19 cellular contexts compared by ENCODE assay signal in genomic region chr1:51788938-51789337, GRCh38.
"Had no signal": no experiment of that assay in that cellular context is flagged by ENCODE, and none has a peak within 500 bp of the region (broad histone marks: within the 10 kb centered on the region; RNA-seq: fewer than 3 reads in every experiment).

No MANE protein-coding gene starts in this region.

- H3K4me1 Mint-ChIP-seq: activated B cell treated with CpG ODN at 0.5 μM for 24 hours had no signal

- H3K9me3 ChIP-seq: breast epithelium, esophagus muscularis mucosa, heart right ventricle, lower lobe of right lung, spleen, tibial artery had no signal

- H3K27ac ChIP-seq: breast epithelium, esophagus muscularis mucosa, lower lobe of right lung, spleen, tibial artery had no signal

- H3K9me3 Mint-ChIP-seq: activated B cell treated with CpG ODN at 0.5 μM for 24 hours; activated CD4-positive, alpha-beta memory T cell treated with anti-CD3 and anti-CD28 coated beads, Interleukin-2, amount 10 ng/mL, durations not matched to agents 7 days and 5 days; nephron progenitor cell; T-cell had no signal

- H3K27ac Mint-ChIP-seq: activated B cell treated with CpG ODN at 0.5 μM for 24 hours; activated CD4-positive, alpha-beta memory T cell treated with anti-CD3 and anti-CD28 coated beads, Interleukin-2, amount 10 ng/mL, durations not matched to agents 7 days and 5 days; nephron progenitor cell had no signal

- H3K4me3 ChIP-seq: breast epithelium, esophagus muscularis mucosa, heart right ventricle, lower lobe of right lung, spleen, tibial artery had no signal

- ATAC-seq: heart right ventricle, left cardiac atrium, lower lobe of right lung, SK-N-SH treated with all-trans-retinoic acid at 6 μM for 48 hours, T-cell had no signal

- H3K4me3 Mint-ChIP-seq: activated B cell treated with CpG ODN at 0.5 μM for 24 hours; activated CD4-positive, alpha-beta memory T cell treated with anti-CD3 and anti-CD28 coated beads, Interleukin-2, amount 10 ng/mL, durations not matched to agents 7 days and 5 days; nephron progenitor cell; T-cell had no signal

- DNase-seq: activated B cell treated with CpG ODN at 0.5 μM for 24 hours; activated CD4-positive, alpha-beta memory T cell treated with anti-CD3 and anti-CD28 coated beads, Interleukin-2, amount 10 ng/mL, durations not matched to agents 7 days and 5 days; activated CD4-positive, alpha-beta T cell treated with anti-CD3 and anti-CD28 coated beads for 48 hours; cerebellar nuclear complex; effector CD4-positive, alpha-beta T cell; heart right ventricle; left cardiac atrium; lower lobe of right lung; nephron progenitor cell; occipital lobe; posterior cingulate gyrus; spleen; stimulated activated naive CD4-positive, alpha-beta T cell; substantia nigra; T-cell; tibial artery had no signal

- H3K27me3 Mint-ChIP-seq: activated B cell treated with CpG ODN at 0.5 μM for 24 hours; activated CD4-positive, alpha-beta memory T cell treated with anti-CD3 and anti-CD28 coated beads, Interleukin-2, amount 10 ng/mL, durations not matched to agents 7 days and 5 days; T-cell had no signal

- H3K4me1 ChIP-seq: breast epithelium, tibial artery had no signal

- H3K27me3 ChIP-seq: breast epithelium, esophagus muscularis mucosa, heart right ventricle, spleen, tibial artery had no signal
